ENCODE assay signal across 18 cellular contexts in genomic region chr12:1657616-1658167, GRCh38. TPM values are rescaled to one million over a fixed set of nuclear protein-coding genes. Genes with fewer than 3 reads are reported as not detected.
DNase-seq lines count a peak whose midpoint lies in the region; ATAC-seq and TF ChIP-seq lines count a peak whose summit lies in the region.
"Had no signal": no experiment of that assay in that cellular context is flagged by ENCODE, and none has a peak within 500 bp of the region (broad histone marks: within the 10 kb centered on the region; RNA-seq: fewer than 3 reads in every experiment).

No MANE protein-coding gene starts in this region.

- H3K4me1 ChIP-seq in left ventricle myocardium inferior (peaks cover 47% of the 10 kb centered on the region), psoas muscle (peaks cover 26% of the 10 kb centered on the region), vagina (peaks cover 28% of the 10 kb centered on the region)
- H3K4me1 ChIP-seq: HAP-1 had no signal

- no peaks in the 10 kb centered on the region for H3K9me3 Mint-ChIP-seq in activated T-cell treated with anti-CD3 and anti-CD28 coated beads, Interleukin-2, amount 50 U/mL, for 24 hours
- H3K9me3 Mint-ChIP-seq: activated naive CD4-positive, alpha-beta T cell treated with anti-CD3 and anti-CD28 coated beads, Interleukin-2, amount 50 U/mL, for 72 hours; immature natural killer cell had no signal

- intact Hi-C loops in left ventricle myocardium inferior (cut with micrococcal nuclease) (loop anchor here (10.0 kb wide), 1 partner anchor 287 kb away; no protein-coding TSS in a partner anchor), left ventricle myocardium superior (cut with micrococcal nuclease) (loop anchor here (10.0 kb wide), 1 partner anchor 287 kb away; no protein-coding TSS in a partner anchor), dorsolateral prefrontal cortex (cut with DNase I) (loop anchor here in 1 of 2 donors (10.0 kb wide), 1 partner anchor 377 kb away; no protein-coding TSS in a partner anchor), psoas muscle (cut with DNase I) (no loop called here), vagina (cut with DNase I) (no loop called here)

- ATAC-seq in left ventricle myocardium superior (no peak), psoas muscle (peak in 1 of 4 donors; percentile 23), GM19023 (IDR thresholded peaks at IDR 0.05; ENCODE audit: unreplicated experiment) (no peak)
- ATAC-seq: A549; activated naive CD4-positive, alpha-beta T cell treated with anti-CD3 and anti-CD28 coated beads, Interleukin-2, amount 50 U/mL, for 72 hours; esophagus mucosa; right cardiac atrium had no signal

- H3K4me3 Mint-ChIP-seq in activated T-cell treated with anti-CD3 and anti-CD28 coated beads, Interleukin-2, amount 50 U/mL, for 24 hours = no peak overlapping the region
- H3K4me3 Mint-ChIP-seq: immature natural killer cell had no signal

- peak overlapping the region; percentile 98 for H3K27ac ChIP-seq in left ventricle myocardium inferior (replicated peaks)
- H3K27ac ChIP-seq in dorsolateral prefrontal cortex = peak overlapping the region in 58 of 59 donors; percentile 46 to 100 (median 99)
- peak overlapping the region; percentile 50 for H3K27ac ChIP-seq in psoas muscle
- peak overlapping the region; percentile 53 for H3K27ac ChIP-seq in vagina
- H3K27ac ChIP-seq: A549 had no signal

- no peaks in the 10 kb centered on the region for H3K36me3 Mint-ChIP-seq in activated T-cell treated with anti-CD3 and anti-CD28 coated beads, Interleukin-2, amount 50 U/mL, for 24 hours (ENCODE audit: low read depth)
- H3K36me3 Mint-ChIP-seq: activated naive CD4-positive, alpha-beta T cell treated with anti-CD3 and anti-CD28 coated beads, Interleukin-2, amount 50 U/mL, for 72 hours; immature natural killer cell had no signal

- TF ChIP-seq POLR2A in vagina (IDR thresholded peaks at IDR 0.05) = no peak

- peaks cover 11% of the 10 kb centered on the region for H3K4me1 Mint-ChIP-seq in activated T-cell treated with anti-CD3 and anti-CD28 coated beads, Interleukin-2, amount 50 U/mL, for 24 hours (ENCODE audit: low read depth)

- H3K4me3 ChIP-seq in left ventricle myocardium inferior = no peak overlapping the region
- H3K4me3 ChIP-seq in dorsolateral prefrontal cortex = no peak overlapping the region
- H3K4me3 ChIP-seq in psoas muscle = no peak overlapping the region
- H3K4me3 ChIP-seq in vagina = no peak overlapping the region
- H3K4me3 ChIP-seq: A549, HAP-1 had no signal

- no peaks in the 10 kb centered on the region for H3K36me3 ChIP-seq in left ventricle myocardium inferior
- H3K36me3 ChIP-seq in psoas muscle (ENCODE audit: insufficient read depth in 1 of 2, low read depth in 1 of 2) = no peaks in the 10 kb centered on the region
- no peaks in the 10 kb centered on the region for H3K36me3 ChIP-seq in vagina
- H3K36me3 ChIP-seq: HAP-1 had no signal

- H3K27ac Mint-ChIP-seq in activated T-cell treated with anti-CD3 and anti-CD28 coated beads, Interleukin-2, amount 50 U/mL, for 24 hours = no peak overlapping the region
- H3K27ac Mint-ChIP-seq: activated naive CD4-positive, alpha-beta T cell treated with anti-CD3 and anti-CD28 coated beads, Interleukin-2, amount 50 U/mL, for 72 hours had no signal

- WGBS in psoas muscle, 3 donors = 39 to 56% (median 45%) methylated on average over 1 of the region's 1 CpG

- DNase-seq in left ventricle myocardium inferior = no peak
- no peak for DNase-seq in left ventricle myocardium superior
- DNase-seq in dorsolateral prefrontal cortex = no peak
- no peak for DNase-seq in psoas muscle
- DNase-seq in vagina (ENCODE audit: extremely low spot score in 2 of 2) = no peak
- no peak for DNase-seq in activated T-cell treated with anti-CD3 and anti-CD28 coated beads, Interleukin-2, amount 50 U/mL, for 24 hours
- no peak for DNase-seq in SKM-1 treated with dmso at 0.1 percent for 144 hours (lab: John Stamatoyannopoulos, UW; ENCODE audit: unreplicated experiment)
- DNase-seq: activated CD4-positive, alpha-beta T cell treated with anti-CD3 and anti-CD28 coated beads, Interleukin-2, amount 50 U/mL, for 4 hours; DND-41; immature natural killer cell; NCI-H146; NCI-H2227 treated with DMSO at 0.1 percent for 48 hours had no signal

- H3K27me3 ChIP-seq in left ventricle myocardium inferior (ENCODE audit: low read depth) = no peaks in the 10 kb centered on the region
- H3K27me3 ChIP-seq in dorsolateral prefrontal cortex = no peaks in the 10 kb centered on the region
- H3K27me3 ChIP-seq in psoas muscle (ENCODE audit: insufficient read depth in 3 of 3, low read length in 2 of 3) = no peaks in the 10 kb centered on the region
- no peaks in the 10 kb centered on the region for H3K27me3 ChIP-seq in vagina

- no peak for TF ChIP-seq CTCF in left ventricle myocardium inferior (IDR thresholded peaks at IDR 0.05; ENCODE audit: borderline replicate concordance)
- no peak for TF ChIP-seq CTCF in dorsolateral prefrontal cortex (IDR thresholded peaks at IDR 0.05 in 54 of 56, conservative IDR thresholded peaks at IDR 0.05 in 2 of 56; ENCODE audit: low read depth in 1 of 56, partially characterized antibody in 56 of 56)
- TF ChIP-seq CTCF in psoas muscle (IDR thresholded peaks at IDR 0.05) = no peak
- TF ChIP-seq CTCF in vagina (IDR thresholded peaks at IDR 0.05) = no peak

- no peaks in the 10 kb centered on the region for H3K27me3 Mint-ChIP-seq in activated T-cell treated with anti-CD3 and anti-CD28 coated beads, Interleukin-2, amount 50 U/mL, for 24 hours

- H3K9me3 ChIP-seq in left ventricle myocardium inferior (replicated peaks) (no peaks in the 10 kb centered on the region), psoas muscle (no peaks in the 10 kb centered on the region), vagina (no peaks in the 10 kb centered on the region)
- H3K9me3 ChIP-seq: A549, HAP-1 had no signal

RNA-seq across cellular contexts. Expression of gene WNT5B, which starts 28.7 kb away (rescaled TPM):
- total RNA-seq in left ventricle myocardium inferior (2.1 TPM), left ventricle myocardium superior (2.4 TPM), dorsolateral prefrontal cortex (1 to 10 TPM; 2.2 to 9.3 (median 5.1) TPM), psoas muscle (1 to 10 TPM in 3 of 4 donors, under 1 TPM in 1; 0.46 to 4.8 (median 1.6) TPM), vagina (7.6 TPM)
- polyA plus RNA-seq in psoas muscle = under 1 TPM; 0.43 to 0.80 (median 0.49) TPM
- polyA plus RNA-seq: immature natural killer cell had no signal

RNA-seq across cellular contexts. Expression of gene ADIPOR2, which starts 33.2 kb away (rescaled TPM):
- 40.5 TPM for total RNA-seq in left ventricle myocardium inferior
- total RNA-seq in left ventricle myocardium superior = 32.5 TPM
- 100 to 1,000 TPM in 51 of 120 experiments, 10 to 100 TPM in 69; 39.0 to 240 (median 95.0) TPM for total RNA-seq in dorsolateral prefrontal cortex
- 10 to 100 TPM; 36.7 to 49.4 (median 43.2) TPM for total RNA-seq in psoas muscle
- polyA plus RNA-seq in psoas muscle = 10 to 100 TPM; 28.6 to 52.1 (median 44.2) TPM
- 54.0 TPM for total RNA-seq in vagina

Comparison
In these comparisons a context has a peak if more than half of its experiments do, and no peak if none do; other contexts are left out.
1. intact Hi-C loops: an anchor here in left ventricle myocardium inferior (10.0 kb wide) and left ventricle myocardium superior (10.0 kb wide); none called in psoas muscle and vagina.